Comparison of ENCODE assay signal across 8 cellular contexts in the genomic region with DNA sequence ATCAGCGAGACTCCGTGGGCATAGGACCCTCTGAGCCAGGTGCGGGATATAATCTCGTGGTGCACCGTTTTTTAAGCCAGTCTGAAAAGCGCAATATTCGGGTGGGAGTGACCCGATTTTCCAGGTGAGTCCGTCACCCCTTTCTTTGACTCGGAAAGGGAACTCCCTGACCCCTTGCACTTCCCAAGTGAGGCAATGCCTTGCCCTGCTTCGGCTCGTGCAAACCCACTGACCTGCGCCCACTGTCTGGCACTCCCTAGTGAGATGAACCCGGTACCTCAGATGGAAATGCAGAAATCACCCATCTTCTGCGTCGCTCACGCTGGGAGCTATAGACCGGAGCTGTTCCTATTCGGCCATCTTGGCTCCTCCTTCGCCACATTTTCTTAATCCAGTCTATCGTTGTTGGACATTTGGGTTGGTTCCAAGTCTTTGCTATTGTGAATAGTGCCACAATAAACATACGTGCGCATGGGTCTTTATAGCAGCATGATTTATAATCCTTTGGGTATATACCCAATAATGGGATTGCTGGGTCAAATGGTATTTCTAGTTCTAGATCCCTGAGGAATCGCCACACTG.
DNase-seq lines count a peak whose midpoint lies in the region; ATAC-seq and TF ChIP-seq lines count a peak whose summit lies in the region.
"Not testable (repeated sequence)": the region's sequence is repeated elsewhere in the genome, so short reads cannot be mapped to it uniquely, and the experiment has no call there.

No MANE protein-coding gene starts in this region.

- H3K36me3 ChIP-seq in ES-I3 (ENCODE audit: insufficient read depth, low read length); left ventricle myocardium inferior; naive thymus-derived CD4-positive, alpha-beta T cell (ENCODE audit: control insufficient read depth in 2 of 3, insufficient read depth in 3 of 3, low read length in 3 of 3); transverse colon: not testable (repeated sequence)

- H3K9me3 Mint-ChIP-seq in naive thymus-derived CD4-positive, alpha-beta T cell, result peaks cover 0 to 19% (median 6%) of the 10 kb centered on the region in 11 donors

- H3K27me3 ChIP-seq in left ventricle myocardium inferior (ENCODE audit: low read depth); naive thymus-derived CD4-positive, alpha-beta T cell (ENCODE audit: control insufficient read depth in 2 of 2, insufficient read depth in 2 of 2, low read length in 2 of 2); transverse colon: not testable (repeated sequence)

- DNase-seq in SK-N-DZ (ENCODE audit: low spot score), result peak; percentile 43
- DNase-seq in activated T-cell treated with anti-CD3 and anti-CD28 coated beads for 24 hours (ENCODE audit: low read depth), result peak; percentile 2
- DNase-seq in coronary artery (ENCODE audit: low spot score), result peak; percentile 71
- peak; percentile 21 for DNase-seq in left ventricle myocardium inferior
- peak in 5 of 9 donors; percentile 5 to 24 (median 11) for DNase-seq in naive thymus-derived CD4-positive, alpha-beta T cell
- DNase-seq in stimulated activated CD4-positive, alpha-beta T cell treated with anti-CD3 and anti-CD28 coated beads, Interleukin-12 subunit alpha, Interleukin-12 subunit beta, amount 100 ng/mL, for 4 hours, result peak; percentile 6
- DNase-seq in transverse colon, result peak; percentile 9

- POLR2A ChIA-PET in naive thymus-derived CD4-positive, alpha-beta T cell (lab: Charles Lee), result not testable (repeated sequence)

- H3K4me1 Mint-ChIP-seq in naive thymus-derived CD4-positive, alpha-beta T cell, result not testable (repeated sequence)

- H3K27ac Mint-ChIP-seq in naive thymus-derived CD4-positive, alpha-beta T cell, result not testable (repeated sequence)

- in situ Hi-C loops in transverse colon (cut with MboI; ENCODE audit: low pct_ligation_motif_present in 1 of 4, low pct_unique_long_range_greater_than_20kb in 1 of 4, low sequenced_read_pairs in 3 of 4), result not testable (repeated sequence)

- H3K36me3 Mint-ChIP-seq in naive thymus-derived CD4-positive, alpha-beta T cell, result not testable (repeated sequence)

- 93 to 94% methylated on average over 24 of the region's 24 CpGs for WGBS in transverse colon (ENCODE audit: low coverage in 1 of 2), 2 donors

- not testable (repeated sequence) for TF ChIP-seq EP300 in transverse colon (IDR thresholded peaks at IDR 0.05; ENCODE audit: low read depth)

- not testable (repeated sequence) for ATAC-seq in naive thymus-derived CD4-positive, alpha-beta T cell

- TF ChIP-seq POLR2A in transverse colon (IDR thresholded peaks at IDR 0.05), result not testable (repeated sequence)

- not testable (repeated sequence) for TF ChIP-seq CTCF in coronary artery (IDR thresholded peaks at IDR 0.05); left ventricle myocardium inferior (IDR thresholded peaks at IDR 0.05; ENCODE audit: borderline replicate concordance); transverse colon (IDR thresholded peaks at IDR 0.05)

- CTCF ChIA-PET in naive thymus-derived CD4-positive, alpha-beta T cell (lab: Charles Lee), result not testable (repeated sequence)

- H3K27ac ChIP-seq in coronary artery; left ventricle myocardium inferior (replicated peaks); naive thymus-derived CD4-positive, alpha-beta T cell (ENCODE audit: low read depth, low read length); transverse colon: not testable (repeated sequence)

- H3K4me3 Mint-ChIP-seq in naive thymus-derived CD4-positive, alpha-beta T cell, result not testable (repeated sequence)

- H3K4me3 ChIP-seq in coronary artery; left ventricle myocardium inferior; naive thymus-derived CD4-positive, alpha-beta T cell (ENCODE audit: low read length); transverse colon: not testable (repeated sequence)

- peak overlapping the region; percentile 44 for H3K9ac ChIP-seq in ES-I3 (ENCODE audit: low read depth, low read length)

- intact Hi-C loops in left ventricle myocardium inferior (cut with micrococcal nuclease); naive thymus-derived CD4-positive, alpha-beta T cell (cut with micrococcal nuclease); transverse colon (cut with DNase I; ENCODE audit: low total_unique reads): not testable (repeated sequence)

- not testable (repeated sequence) for H3K4me1 ChIP-seq in ES-I3 (ENCODE audit: insufficient read depth, low read length); left ventricle myocardium inferior; naive thymus-derived CD4-positive, alpha-beta T cell (ENCODE audit: control insufficient read depth in 2 of 2, insufficient read depth in 2 of 2, low read length in 2 of 2); transverse colon

- H3K9me3 ChIP-seq in ES-I3 (ENCODE audit: control insufficient read depth, insufficient read depth, low read length); naive thymus-derived CD4-positive, alpha-beta T cell (ENCODE audit: control insufficient read depth in 2 of 3, low read length in 3 of 3): not testable (repeated sequence)
- H3K9me3 ChIP-seq in left ventricle myocardium inferior (replicated peaks) (peaks cover 38% of the 10 kb centered on the region), transverse colon (peaks cover 26 to 28% of the 10 kb centered on the region in 2 donors)

- H3K27me3 Mint-ChIP-seq in naive thymus-derived CD4-positive, alpha-beta T cell, result not testable (repeated sequence)

Comparison
In these comparisons a context has a peak if more than half of its experiments do, and no peak if none do; other contexts are left out.
1. DNase-seq: peak in every context shown above with its lines; median percentile 71 in coronary artery; 43 in SK-N-DZ; 21 in left ventricle myocardium inferior; 11 in naive thymus-derived CD4-positive, alpha-beta T cell; 9 in transverse colon; 6 in stimulated activated CD4-positive, alpha-beta T cell treated with anti-CD3 and anti-CD28 coated beads, Interleukin-12 subunit alpha, Interleukin-12 subunit beta, amount 100 ng/mL, for 4 hours; 2 in activated T-cell treated with anti-CD3 and anti-CD28 coated beads for 24 hours.